Comparison of ENCODE assay signal across 8 cellular contexts in genomic region chr4:40763228-40763716, GRCh38.
A peak's percentile ranks its signal among the peaks of the same experiment; 100 is the strongest.
DNase-seq lines count a peak whose midpoint lies in the region; ATAC-seq and TF ChIP-seq lines count a peak whose summit lies in the region.

No MANE protein-coding gene starts in this region.

- ATAC-seq in GM21381 (IDR thresholded peaks at IDR 0.05; ENCODE audit: unreplicated experiment), result peak; percentile 100
- peak; percentile 98 for ATAC-seq in HG03558 (IDR thresholded peaks at IDR 0.05; ENCODE audit: extremely low read depth, unreplicated experiment)

- no peaks in the 10 kb centered on the region for H3K27me3 ChIP-seq in GM06990 (replicated peaks; ENCODE audit: control insufficient read depth, insufficient read depth, low read length)

- DNase-seq in GM06990 (ENCODE audit: extremely low read depth, insufficient read length) (peak; percentile 73), amniotic epithelial cell (ENCODE audit: low read depth) (peak; percentile 78), coronary artery (ENCODE audit: low spot score) (no peak), NCI-H1092 (lab: John Stamatoyannopoulos, UW) (no peak), T-helper 9 cell (no peak), NCI-H2196 (lab: John Stamatoyannopoulos, UW; ENCODE audit: unreplicated experiment) (no peak)

- H3K27ac ChIP-seq in coronary artery, result no peak overlapping the region

- H3K4me3 ChIP-seq in GM06990 (replicated peaks; ENCODE audit: low read depth, low read length) (no peak overlapping the region), coronary artery (no peak overlapping the region)

- TF ChIP-seq CTCF in GM06990 (IDR thresholded peaks at IDR 0.05; ENCODE audit: insufficient read depth, low read length, poor library complexity, severe bottlenecking) (no peak), coronary artery (IDR thresholded peaks at IDR 0.05) (no peak)

- no peaks in the 10 kb centered on the region for H3K36me3 ChIP-seq in GM06990 (ENCODE audit: control insufficient read depth, insufficient read depth, low read length)

Comparison
In these comparisons a context has a peak if more than half of its experiments do, and no peak if none do; other contexts are left out.
1. DNase-seq: peak in GM06990 (single experiment) and amniotic epithelial cell (single experiment); none in coronary artery (single experiment), NCI-H1092 (single experiment), T-helper 9 cell (single experiment) and NCI-H2196 (single experiment).